ENCODE assay signal across 12 cellular contexts in genomic region chr20:11849976-11850670, GRCh38.
DNase-seq lines count a peak whose midpoint lies in the region; ATAC-seq and TF ChIP-seq lines count a peak whose summit lies in the region.
"Had no signal": no experiment of that assay in that cellular context is flagged by ENCODE, and none has a peak within 500 bp of the region (broad histone marks: within the 10 kb centered on the region; RNA-seq: fewer than 3 reads in every experiment).

No MANE protein-coding gene starts in this region.

- ATAC-seq in HG03045 (IDR thresholded peaks at IDR 0.05; ENCODE audit: unreplicated experiment), result no peak
- no peak for ATAC-seq in GM21723 (IDR thresholded peaks at IDR 0.05; ENCODE audit: unreplicated experiment)
- ATAC-seq: natural killer cell had no signal

- peak overlapping the region; percentile 37 for H3K27ac ChIP-seq in WERI-Rb-1

- TF ChIP-seq CTCF in WERI-Rb-1 (IDR thresholded peaks at IDR 0.05; ENCODE audit: low read depth, low read length), result no peak

- no peaks in the 10 kb centered on the region for H3K27me3 ChIP-seq in WERI-Rb-1 (ENCODE audit: insufficient read depth, low read depth, severe bottlenecking)

- no peaks in the 10 kb centered on the region for H3K36me3 ChIP-seq in WERI-Rb-1

- H3K9me3 ChIP-seq in WERI-Rb-1 (ENCODE audit: severe bottlenecking), result no peaks in the 10 kb centered on the region

- DNase-seq in ELR (ENCODE audit: low read depth) (peak; percentile 88), LHCN-M2 (ENCODE audit: low read depth) (peak; percentile 93), WERI-Rb-1 (peak; percentile 30), kidney tubule cell (ENCODE audit: low spot score) (peak; percentile 38), NCI-H345 treated with DMSO at 0.1 percent for 48 hours (lab: John Stamatoyannopoulos, UW; ENCODE audit: unreplicated experiment) (no peak)
- DNase-seq in stimulated activated CD4-positive, alpha-beta T cell treated with anti-CD3 and anti-CD28 coated beads, Interleukin-4, amount 100 ng/mL, for 24 hours, result no peak
- DNase-seq: anterior cingulate cortex; natural killer cell; stimulated activated CD4-positive, alpha-beta T cell treated with anti-CD3 and anti-CD28 coated beads, Interleukin-12 subunit alpha, Interleukin-12 subunit beta, amount 100 ng/mL, for 4 hours; T-helper 9 cell had no signal

- H3K4me3 ChIP-seq in WERI-Rb-1 (ENCODE audit: low read depth, low read length), result no peak overlapping the region

Comparison
In these comparisons a context has a peak if more than half of its experiments do, and no peak if none do; other contexts are left out.
1. DNase-seq: peak in ELR (single experiment), LHCN-M2 (single experiment), WERI-Rb-1 (single experiment) and kidney tubule cell (single experiment); none in stimulated activated CD4-positive, alpha-beta T cell treated with anti-CD3 and anti-CD28 coated beads, Interleukin-4, amount 100 ng/mL, for 24 hours (single experiment) and NCI-H345 treated with DMSO at 0.1 percent for 48 hours (single experiment).